Comparison of ENCODE assay signal across 8 cellular contexts in genomic region chr1:156689035-156689959, GRCh38. TPM values are rescaled to one million over a fixed set of nuclear protein-coding genes. Genes with fewer than 3 reads are reported as not detected.
DNase-seq lines count a peak whose midpoint lies in the region; ATAC-seq and TF ChIP-seq lines count a peak whose summit lies in the region.

No MANE protein-coding gene starts in this region.

- H3K4me3 ChIP-seq in kidney epithelial cell (ENCODE audit: low read depth, low read length): peak overlapping the region; percentile 21

- DNase-seq in DMS153 (lab: John Stamatoyannopoulos, UW) (peak; percentile 82), NCI-H446 treated with DMSO at 0.1 percent for 48 hours (lab: John Stamatoyannopoulos, UW) (peak; percentile 67), caudate nucleus (lab: John Stamatoyannopoulos, UW) (peak in 46 of 61 donors; percentile 14 to 70 (median 41)), kidney epithelial cell (ENCODE audit: low read depth) (peak; percentile 63)
- peak; percentile 79 for DNase-seq in stimulated activated CD4-positive, alpha-beta T cell treated with anti-CD3 and anti-CD28 coated beads, Interleukin-1b, Interleukin-23, amount 100 ng/mL, for 48 hours

- TF ChIP-seq CTCF in kidney epithelial cell (IDR thresholded peaks at IDR 0.05; ENCODE audit: insufficient read depth, low read length, poor library complexity, severe bottlenecking): peak; percentile 94

- no peaks in the 10 kb centered on the region for H3K27me3 ChIP-seq in kidney epithelial cell (ENCODE audit: control insufficient read depth, insufficient read depth, low read length)

- H3K27ac ChIP-seq in caudate nucleus (ENCODE audit: low read depth, low read length): no peak overlapping the region

- no peaks in the 10 kb centered on the region for H3K36me3 ChIP-seq in kidney epithelial cell (ENCODE audit: control insufficient read depth, insufficient read depth, low read length)

- ATAC-seq in HG02981 (IDR thresholded peaks at IDR 0.05; ENCODE audit: unreplicated experiment) (peak; percentile 79), HG03159 (IDR thresholded peaks at IDR 0.05; ENCODE audit: unreplicated experiment) (no peak)
- ATAC-seq in activated CD4-positive, CD25-positive, alpha-beta regulatory T cell treated with anti-CD3 and anti-CD28 coated beads, Interleukin-2, amount 50 U/mL, for 24 hours: peak; percentile 93 to 94

RNA-seq across cellular contexts. Expression of gene NES, which starts 12.1 kb away (rescaled TPM):
- 66.3 and 76.8 TPM in 2 replicates for total RNA-seq in kidney epithelial cell

RNA-seq across cellular contexts. Expression of gene CRABP2, which starts 16.1 kb away (rescaled TPM):
- total RNA-seq in kidney epithelial cell: 24.5 and 29.5 TPM in 2 replicates

RNA-seq across cellular contexts. Expression of gene METTL25B, which starts 39.0 kb away (rescaled TPM):
- total RNA-seq in kidney epithelial cell: 13.0 and 13.6 TPM in 2 replicates

RNA-seq across cellular contexts. Expression of gene ISG20L2, which starts 39.3 kb away (rescaled TPM):
- 17.7 and 25.1 TPM in 2 replicates for total RNA-seq in kidney epithelial cell

RNA-seq across cellular contexts. Expression of gene BCAN, which starts 47.4 kb away (rescaled TPM):
- total RNA-seq in kidney epithelial cell: 0.14 and 0.17 TPM in 2 replicates
